ENCODE assay signal across 17 cellular contexts in genomic region chr15:58541410-58542087, GRCh38.
DNase-seq lines count a peak whose midpoint lies in the region; ATAC-seq and TF ChIP-seq lines count a peak whose summit lies in the region.
"Had no signal": no experiment of that assay in that cellular context is flagged by ENCODE, and none has a peak within 500 bp of the region (broad histone marks: within the 10 kb centered on the region; RNA-seq: fewer than 3 reads in every experiment).

No MANE protein-coding gene starts in this region.

- H3K9me3 ChIP-seq in trophoblast cell (ENCODE audit: insufficient read depth, low read depth, low read length) (no peaks in the 10 kb centered on the region), upper lobe of right lung (no peaks in the 10 kb centered on the region)
- H3K9me3 ChIP-seq: A549, BE2C, HAP-1 had no signal

- no peak overlapping the region for H2AFZ ChIP-seq in trophoblast cell (ENCODE audit: insufficient read depth, low read length, poor library complexity)

- H4K12ac ChIP-seq in trophoblast cell (ENCODE audit: low read depth, low read length), result no peak overlapping the region

- peak overlapping the region; percentile 15 for H2AK5ac ChIP-seq in trophoblast cell (ENCODE audit: low read length)

- peak overlapping the region; percentile 67 for H2BK12ac ChIP-seq in trophoblast cell (ENCODE audit: low read length)

- H4K91ac ChIP-seq in trophoblast cell (ENCODE audit: low read depth, low read length), result no peak overlapping the region

- peaks cover 10% of the 10 kb centered on the region for H3K79me1 ChIP-seq in trophoblast cell (ENCODE audit: low read length)

- H4K8ac ChIP-seq in trophoblast cell (ENCODE audit: low read depth, low read length), result no peak overlapping the region

- no peak overlapping the region for H3K9ac ChIP-seq in trophoblast cell (ENCODE audit: low read length)

- no peak overlapping the region for H3K23ac ChIP-seq in trophoblast cell (ENCODE audit: low read length)

- H3K14ac ChIP-seq in trophoblast cell (ENCODE audit: low read length), result peak overlapping the region; percentile 10

- H3K4ac ChIP-seq in trophoblast cell (ENCODE audit: low read depth, low read length), result no peak overlapping the region

- peak; percentile 33 for DNase-seq in cardiac septum (ENCODE audit: low spot score)
- no peak for DNase-seq in Right ventricle myocardium superior
- DNase-seq in left lobe of liver (ENCODE audit: low spot score), result peak; percentile 31
- no peak for DNase-seq in trophoblast cell
- DNase-seq in upper lobe of right lung, result peak; percentile 46
- DNase-seq in iPS-NIHi11 (ENCODE audit: low spot score), result no peak
- DNase-seq: BE2C; CD4-positive, alpha-beta memory T cell; DMS79; GOT3 had no signal

- H3K36me3 ChIP-seq in trophoblast cell (ENCODE audit: control insufficient read depth in 1 of 2, insufficient read depth in 2 of 2, low read length in 2 of 2) (no peaks in the 10 kb centered on the region), upper lobe of right lung (no peaks in the 10 kb centered on the region)
- H3K36me3 ChIP-seq: BE2C, HAP-1 had no signal

- H3K4me1 ChIP-seq in trophoblast cell (ENCODE audit: control insufficient read depth in 1 of 2, insufficient read depth in 2 of 2, low read length in 2 of 2), result peaks cover 0 to 13% of the 10 kb centered on the region in 2 experiments
- no peaks in the 10 kb centered on the region for H3K4me1 ChIP-seq in upper lobe of right lung
- H3K4me1 ChIP-seq: BE2C, HAP-1 had no signal

- H3K79me2 ChIP-seq in trophoblast cell (ENCODE audit: control insufficient read depth, insufficient read depth, low read length, poor library complexity), result no peaks in the 10 kb centered on the region

- H3K27ac ChIP-seq in trophoblast cell (ENCODE audit: low read depth, low read length), result no peak overlapping the region
- no peak overlapping the region for H3K27ac ChIP-seq in upper lobe of right lung
- H3K27ac ChIP-seq: C4-2B had no signal

- intact Hi-C loops in cardiac septum (cut with DNase I) (loop anchor here (5.0 kb wide), 1 partner anchor 49 kb away; no protein-coding TSS in a partner anchor), Right ventricle myocardium superior (cut with DNase I) (no loop called here), upper lobe of right lung (cut with DNase I) (no loop called here)

- TF ChIP-seq CTCF in upper lobe of right lung (IDR thresholded peaks at IDR 0.05), result no peak

- H2BK5ac ChIP-seq in trophoblast cell (ENCODE audit: low read depth, low read length, poor library complexity), result no peak overlapping the region

- H3K4me3 ChIP-seq in trophoblast cell (ENCODE audit: low read depth, low read length) (no peak overlapping the region), upper lobe of right lung (no peak overlapping the region)
- H3K4me3 ChIP-seq: A549, GM12878, HAP-1 had no signal

- H3K27me3 ChIP-seq in trophoblast cell (ENCODE audit: insufficient read depth, low read length) (no peaks in the 10 kb centered on the region), upper lobe of right lung (no peaks in the 10 kb centered on the region)
- H3K27me3 ChIP-seq: BE2C had no signal

- WGBS in trophoblast cell (ENCODE audit: extremely low coverage, insufficient coverage, insufficient read length), result no CpG with 5 or more reads among the region's 22 CpGs

- peak overlapping the region; percentile 15 for H2BK120ac ChIP-seq in trophoblast cell (ENCODE audit: insufficient read depth, low read length, poor library complexity)

- no peak overlapping the region for H3K18ac ChIP-seq in trophoblast cell (ENCODE audit: low read length)

- H3K4me2 ChIP-seq in trophoblast cell (ENCODE audit: low read length), result no peak overlapping the region
- H3K4me2 ChIP-seq: A549 had no signal

- no peak for ATAC-seq in Right ventricle myocardium superior (ENCODE audit: poor library complexity)
- no peak for ATAC-seq in left lobe of liver
- ATAC-seq in upper lobe of right lung, result no peak
- ATAC-seq in GM18519 (IDR thresholded peaks at IDR 0.05; ENCODE audit: low FRiP score, unreplicated experiment), result no peak
- no peak for ATAC-seq in GM19463 (IDR thresholded peaks at IDR 0.05; ENCODE audit: unreplicated experiment)
- ATAC-seq: A549, GM12878, HepG2 had no signal

Comparison
In these comparisons a context has a peak if more than half of its experiments do, and no peak if none do; other contexts are left out.
1. DNase-seq: peak in cardiac septum (single experiment), left lobe of liver (single experiment) and upper lobe of right lung (single experiment); none in Right ventricle myocardium superior (single experiment), trophoblast cell (0 of 2) and iPS-NIHi11 (single experiment).